Comparison of ENCODE assay signal across 21 cellular contexts in the genomic region with DNA sequence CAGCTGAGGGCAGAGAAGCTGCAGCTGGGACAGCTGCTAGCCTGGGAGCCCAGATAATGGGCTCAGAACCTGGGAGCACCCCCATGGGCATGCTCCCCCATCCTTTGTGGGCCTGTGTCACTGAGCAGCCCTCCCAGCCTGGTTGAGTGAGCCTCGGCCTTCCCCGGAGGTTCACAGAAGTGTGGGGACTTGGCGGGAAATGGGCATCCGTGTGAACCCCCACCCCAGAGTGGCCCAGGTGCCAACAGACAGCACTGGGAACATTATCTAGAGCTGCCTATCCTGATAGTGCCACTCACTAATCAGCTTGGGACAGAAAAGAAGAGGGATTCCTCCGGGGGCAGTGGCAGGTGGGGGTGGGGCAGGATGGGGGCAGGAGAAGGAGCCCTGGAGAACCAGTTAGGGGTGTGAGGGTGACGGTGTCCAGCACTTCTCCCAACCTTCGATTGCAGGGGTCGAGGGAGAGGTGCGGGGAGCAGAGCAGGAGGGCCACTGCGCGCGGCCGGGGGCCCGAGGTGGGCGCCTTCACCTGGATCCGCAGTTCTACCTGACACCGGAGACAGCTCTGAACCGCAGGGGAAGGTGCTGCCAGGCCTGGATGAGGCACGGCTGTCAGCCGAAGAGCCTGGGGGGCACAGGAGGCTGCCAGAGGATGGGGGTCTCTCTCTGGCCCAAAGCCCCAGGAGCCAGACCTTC. TPM values are rescaled to one million over a fixed set of nuclear protein-coding genes. Genes with fewer than 3 reads are reported as not detected.
DNase-seq lines count a peak whose midpoint lies in the region; ATAC-seq, FAIRE-seq and TF ChIP-seq lines count a peak whose summit lies in the region.
"Had no signal": no experiment of that assay in that cellular context is flagged by ENCODE, and none has a peak within 500 bp of the region (broad histone marks: within the 10 kb centered on the region; RNA-seq: fewer than 3 reads in every experiment).

No MANE protein-coding gene starts in this region.

- H3K56ac ChIP-seq in H1 (replicated peaks; ENCODE audit: insufficient read length, low read depth, low read length), result no peak overlapping the region

- TF ChIP-seq CTCF in brain (conservative IDR thresholded peaks at IDR 0.05), result no peak
- no peak for TF ChIP-seq CTCF in H1 (IDR thresholded peaks at IDR 0.05; ENCODE audit: control extremely low read depth in 1 of 3, insufficient read depth in 1 of 3, low read depth in 1 of 3, low read length in 3 of 3)

- H3K4me1 ChIP-seq in BLaER1 (peaks cover 46% of the 10 kb centered on the region), H1 (replicated peaks in 1 of 4; ENCODE audit: control insufficient read depth in 3 of 4, insufficient read depth in 4 of 4, low read length in 3 of 4) (peaks cover 0 to 13% (median 4%) of the 10 kb centered on the region in 4 experiments; a peak in 4 of 7 replicates), neuronal stem cell (ENCODE audit: control insufficient read depth in 2 of 2, insufficient read depth in 1 of 2, low read depth in 1 of 2, low read length in 2 of 2) (peaks cover 41 to 42% of the 10 kb centered on the region in 2 donors)
- H3K4me1 ChIP-seq: A549 had no signal

- WGBS in H1 (ENCODE audit: extremely low coverage in 1 of 2, insufficient coverage in 1 of 2, insufficient read length in 1 of 2, insufficient replicate concordance in 2 of 2, low coverage in 1 of 2, low lambda C conversion rate in 2 of 2, missing lambda C conversion rate in 1 of 2), 2 experiments, result 86% methylated on average over 19 of the region's 20 CpGs; no CpG with 5 or more reads in 1 of the 2 experiments
- no CpG with 5 or more reads among the region's 20 CpGs for WGBS in neuronal stem cell (ENCODE audit: extremely low coverage in 2 of 2, insufficient read length in 2 of 2, insufficient replicate concordance in 1 of 2), 2 donors

- TF ChIP-seq POLR2A in H1 (IDR thresholded peaks at IDR 0.05; ENCODE audit: control extremely low read depth in 1 of 2, low read depth in 2 of 2, low read length in 2 of 2), result no peak

- no peak overlapping the region for H3K4me3 ChIP-seq in BLaER1
- no peak overlapping the region for H3K4me3 ChIP-seq in H1 (ENCODE audit: extremely low read depth in 1 of 4, insufficient read depth in 2 of 4, low read depth in 3 of 4, low read length in 4 of 4)
- H3K4me3 ChIP-seq in neuronal stem cell (ENCODE audit: low read length in 2 of 2), result no peak overlapping the region
- H3K4me3 ChIP-seq: A549 had no signal

- H3K4me3 Mint-ChIP-seq in brain, result peak overlapping the region in 1 of 5 experiments; percentile 32
- H3K4me3 Mint-ChIP-seq in activated T-cell treated with anti-CD3 and anti-CD28 coated beads, Interleukin-2, amount 50 U/mL, for 4 hours, result no peak overlapping the region
- H3K4me3 Mint-ChIP-seq: CD14-positive monocyte; CD4-positive, alpha-beta memory T cell had no signal

- POLR2A ChIA-PET in H1 (lab: Charles Lee; ENCODE audit: partially characterized antibody), result interaction anchor here (1.5 kb wide), 2 partner anchors 8 to 78 kb away, joined by 3 to 4 read pairs; no protein-coding TSS in a partner anchor

- H2BK12ac ChIP-seq in H1 (ENCODE audit: low read depth, low read length) (no peak overlapping the region), neuronal stem cell (ENCODE audit: low read length) (peak overlapping the region; percentile 99)

- H4K5ac ChIP-seq in H1 (ENCODE audit: insufficient read length, low read depth, low read length), result no peak overlapping the region

- no peaks in the 10 kb centered on the region for H3K79me2 ChIP-seq in H1 (ENCODE audit: control insufficient read depth in 1 of 2, insufficient read depth in 2 of 2, low read length in 2 of 2)

- FAIRE-seq in H1 (lab: Jason Lieb, UNC), result no peak
- FAIRE-seq: A549, GM12892, GM19239, HTR-8/SVneo had no signal

- H3K36me3 ChIP-seq in BLaER1, result peaks cover 9% of the 10 kb centered on the region; the same call in 1 of the 2 replicates
- no peaks in the 10 kb centered on the region for H3K36me3 ChIP-seq in H1 (ENCODE audit: control insufficient read depth in 2 of 4, insufficient read depth in 4 of 4, low read length in 3 of 4)
- H3K36me3 ChIP-seq in neuronal stem cell (replicated peaks in 1 of 2; ENCODE audit: control insufficient read depth in 2 of 2, insufficient read depth in 2 of 2, low read length in 2 of 2), result no peaks in the 10 kb centered on the region

- H2AK5ac ChIP-seq in H1 (ENCODE audit: low read depth, low read length) (no peak overlapping the region), neuronal stem cell (ENCODE audit: low read depth, low read length) (peak overlapping the region; percentile 100)

- DNase-seq in H1 (ENCODE audit: low read depth in 1 of 2, low spot score in 2 of 2), result no peak
- DNase-seq in neuronal stem cell (ENCODE audit: low spot score), result no peak
- DNase-seq in amygdala (lab: John Stamatoyannopoulos, UW), result no peak
- no peak for DNase-seq in activated T-cell treated with anti-CD3 and anti-CD28 coated beads, Interleukin-2, amount 50 U/mL, for 4 hours
- DNase-seq: AML-193, DMS153, DMS79, GDM1, HCEC 1CT, IMR-90 had no signal

- no peak overlapping the region for H4K8ac ChIP-seq in H1 (ENCODE audit: extremely low read depth, insufficient read depth, low read length)
- peak overlapping the region; percentile 26 for H4K8ac ChIP-seq in neuronal stem cell (ENCODE audit: low read depth, low read length)

- no peak overlapping the region for H4K91ac ChIP-seq in H1 (replicated peaks; ENCODE audit: insufficient read length, low read length)
- peak overlapping the region; percentile 99 for H4K91ac ChIP-seq in neuronal stem cell (ENCODE audit: low read depth, low read length, poor library complexity)

- H3K79me1 ChIP-seq in H1 (ENCODE audit: low read depth, low read length), result no peaks in the 10 kb centered on the region
- H3K79me1 ChIP-seq in neuronal stem cell (ENCODE audit: low read depth, low read length), result no peaks in the 10 kb centered on the region

- no peak for TF ChIP-seq EP300 in H1 (IDR thresholded peaks at IDR 0.05; ENCODE audit: borderline replicate concordance in 1 of 2, low read depth in 2 of 2, low read length in 2 of 2)

- ATAC-seq in GM18517 (IDR thresholded peaks at IDR 0.05; ENCODE audit: unreplicated experiment), result no peak
- no peak for ATAC-seq in activated T-cell treated with anti-CD3 and anti-CD28 coated beads, Interleukin-2, amount 50 U/mL, for 4 hours
- ATAC-seq: A549 had no signal

- no peaks in the 10 kb centered on the region for H3K36me3 Mint-ChIP-seq in brain
- H3K36me3 Mint-ChIP-seq in activated T-cell treated with anti-CD3 and anti-CD28 coated beads, Interleukin-2, amount 50 U/mL, for 4 hours (ENCODE audit: insufficient read depth), result no peaks in the 10 kb centered on the region
- H3K36me3 Mint-ChIP-seq: CD14-positive monocyte; CD4-positive, alpha-beta memory T cell had no signal

- H3K27ac ChIP-seq in BLaER1, result peak overlapping the region; percentile 38; the same call in 1 of the 2 replicates
- H3K27ac ChIP-seq in H1 (ENCODE audit: low read depth, low read length), result no peak overlapping the region
- H3K27ac ChIP-seq in neuronal stem cell (replicated peaks; ENCODE audit: low read length), result no peak overlapping the region
- H3K27ac ChIP-seq: 22Rv1, A549 had no signal

- H3K9ac ChIP-seq in BLaER1 (no peak overlapping the region), H1 (replicated peaks in 1 of 4; ENCODE audit: extremely low read depth in 1 of 4, low read depth in 3 of 4, low read length in 3 of 4) (no peak overlapping the region), neuronal stem cell (ENCODE audit: low read depth, low read length, poor library complexity) (peak overlapping the region; percentile 67)

- H2AFZ ChIP-seq in H1 (ENCODE audit: low read length), result no peak overlapping the region
- H2AFZ ChIP-seq in neuronal stem cell (ENCODE audit: low read length), result no peak overlapping the region

- no peak overlapping the region for H3K4me2 ChIP-seq in BLaER1
- H3K4me2 ChIP-seq in H1 (ENCODE audit: insufficient read depth in 1 of 2, low read depth in 2 of 2, low read length in 2 of 2), result no peak overlapping the region
- no peak overlapping the region for H3K4me2 ChIP-seq in neuronal stem cell (ENCODE audit: insufficient read depth, low read length, poor library complexity, severe bottlenecking)
- H3K4me2 ChIP-seq: A549 had no signal

- H3K9me3 ChIP-seq in BLaER1 (no peaks in the 10 kb centered on the region), H1 (ENCODE audit: insufficient read depth in 2 of 2, low read depth in 1 of 2, low read length in 1 of 2) (no peaks in the 10 kb centered on the region), neuronal stem cell (replicated peaks in 1 of 2; ENCODE audit: control insufficient read depth in 2 of 2, insufficient read depth in 1 of 2, low read depth in 1 of 2, low read length in 2 of 2) (no peaks in the 10 kb centered on the region)
- H3K9me3 ChIP-seq: A549 had no signal

- H3K27me3 Mint-ChIP-seq in brain, result peaks cover 6% of the 10 kb centered on the region
- no peaks in the 10 kb centered on the region for H3K27me3 Mint-ChIP-seq in activated T-cell treated with anti-CD3 and anti-CD28 coated beads, Interleukin-2, amount 50 U/mL, for 4 hours (ENCODE audit: low read depth)

- H2BK15ac ChIP-seq in H1 (ENCODE audit: low read length) (no peak overlapping the region), neuronal stem cell (ENCODE audit: low read length) (peak overlapping the region; percentile 97)

- H3K23ac ChIP-seq in H1 (ENCODE audit: insufficient read length), result no peak overlapping the region
- peak overlapping the region; percentile 87 for H3K23ac ChIP-seq in neuronal stem cell (ENCODE audit: low read depth, low read length, poor library complexity)

- H2BK20ac ChIP-seq in H1 (ENCODE audit: low read length), result no peak overlapping the region

- peaks cover 91% of the 10 kb centered on the region for H3K4me1 Mint-ChIP-seq in brain
- peaks cover 2% of the 10 kb centered on the region for H3K4me1 Mint-ChIP-seq in activated T-cell treated with anti-CD3 and anti-CD28 coated beads, Interleukin-2, amount 50 U/mL, for 4 hours (ENCODE audit: low read depth)

- H2BK5ac ChIP-seq in H1 (ENCODE audit: low read depth, low read length), result no peak overlapping the region
- H2BK5ac ChIP-seq in neuronal stem cell (ENCODE audit: low read length), result peak overlapping the region; percentile 99

- no peak for TF ChIP-seq RAD21 in H1 (IDR thresholded peaks at IDR 0.05 in 1 of 2, conservative IDR thresholded peaks at IDR 0.05 in 1 of 2; ENCODE audit: low read depth in 2 of 2, low read length in 2 of 2)

- H3K14ac ChIP-seq in H1 (ENCODE audit: insufficient read length), result no peak overlapping the region
- H3K14ac ChIP-seq in neuronal stem cell (ENCODE audit: low read length), result peak overlapping the region; percentile 51

- H3K4ac ChIP-seq in H1 (replicated peaks; ENCODE audit: insufficient read length, low read depth, low read length) (no peak overlapping the region), neuronal stem cell (ENCODE audit: low read length) (peak overlapping the region; percentile 91)

- H4K20me1 ChIP-seq in BLaER1 (peaks cover 99% of the 10 kb centered on the region), H1 (replicated peaks in 1 of 2; ENCODE audit: control insufficient read depth in 1 of 2, insufficient read depth in 2 of 2, low read length in 2 of 2) (peaks cover 8 to 16% of the 10 kb centered on the region in 2 experiments)

- H3K23me2 ChIP-seq in H1 (ENCODE audit: low read depth, low read length), result no peaks in the 10 kb centered on the region

- no peak overlapping the region for H3K18ac ChIP-seq in H1 (ENCODE audit: extremely low read depth, low read length)
- H3K18ac ChIP-seq in neuronal stem cell (ENCODE audit: low read length), result peak overlapping the region; percentile 96

- CTCF ChIA-PET in H1 (lab: Charles Lee; ENCODE audit: partially characterized antibody), result interaction anchor here (0.7 to 1.6 kb wide), 8 partner anchors 13 to 81 kb away, joined by 3 to 5 read pairs (median 4); no protein-coding TSS in a partner anchor

- H2BK120ac ChIP-seq in H1 (replicated peaks; ENCODE audit: low read depth, low read length), result no peak overlapping the region
- peak overlapping the region; percentile 95 for H2BK120ac ChIP-seq in neuronal stem cell (ENCODE audit: low read depth, low read length)

- peak overlapping the region; percentile 53 to 83 (median 75) for H3K27ac Mint-ChIP-seq in brain
- H3K27ac Mint-ChIP-seq: CD4-positive, alpha-beta memory T cell had no signal

- H3K9me3 Mint-ChIP-seq in brain, result peaks cover 0 to 2% (median 0%) of the 10 kb centered on the region in 5 experiments
- H3K9me3 Mint-ChIP-seq in activated T-cell treated with anti-CD3 and anti-CD28 coated beads, Interleukin-2, amount 50 U/mL, for 4 hours, result no peaks in the 10 kb centered on the region
- H3K9me3 Mint-ChIP-seq: CD14-positive monocyte; CD4-positive, alpha-beta memory T cell had no signal

- H3K27me3 ChIP-seq in BLaER1 (no peaks in the 10 kb centered on the region), H1 (replicated peaks in 1 of 4; ENCODE audit: control insufficient read depth in 3 of 4, extremely low read depth in 1 of 4, insufficient read depth in 3 of 4, low read length in 3 of 4) (peaks cover 2 to 64% (median 39%) of the 10 kb centered on the region in 4 experiments), neuronal stem cell (ENCODE audit: control insufficient read depth in 3 of 3, insufficient read depth in 3 of 3, low read depth in 1 of 3, low read length in 3 of 3) (no peaks in the 10 kb centered on the region)

RNA-seq across cellular contexts. Expression of a gene that starts 33.1 kb away (rescaled TPM):
- polyA plus RNA-seq in brain (ENCODE audit: insufficient read depth, low read depth, low replicate concordance), result 27.0 TPM
- total RNA-seq in H1 (2021; fragmentation: NEBNext Ultra II Directional; extraction: Animal tissue kit (Norgen Biotek cat#: 25700)), result 0.28 and 0.42 TPM in 2 replicates
- polyA plus RNA-seq in H1 (2011; rRNA removed), result 0.14 and 0.20 TPM in 2 replicates
- 0.10 TPM for polyA plus RNA-seq in H1 (2011; cell fraction: cytosol; rRNA removed)
- 0.19 TPM for polyA plus RNA-seq in H1 (2011; cell fraction: nucleus; rRNA removed)
- polyA plus RNA-seq in H1 (2012, experiment 1 of 2), result 0.30 to 0.89 TPM (median 0.74 TPM) in 4 replicates
- polyA plus RNA-seq in H1 (2012, experiment 2 of 2), result 0.17 TPM
- polyA plus RNA-seq in H1 (2013, experiment 1 of 2), result 0.61 TPM
- 0.59 TPM for polyA plus RNA-seq in H1 (2013, experiment 2 of 2)
- 0.16 and 0.20 TPM in 2 replicates for polyA minus RNA-seq in H1 (2011; rRNA and poly(A)+ RNA removed)
- 0.29 TPM for polyA minus RNA-seq in H1 (2011; cell fraction: cytosol; rRNA and poly(A)+ RNA removed)
- polyA minus RNA-seq in H1 (2011; cell fraction: nucleus; rRNA and poly(A)+ RNA removed), result not detected
- 0.88 TPM for polyA plus RNA-seq in neuronal stem cell (2013, experiment 1 of 2)
- polyA plus RNA-seq in neuronal stem cell (2013, experiment 2 of 2), result 0.94 TPM
- not detected for total RNA-seq in activated T-cell treated with anti-CD3 and anti-CD28 coated beads, Interleukin-2, amount 50 U/mL, for 4 hours
- total RNA-seq: CD4-positive, alpha-beta memory T cell; Daoy had no signal
- polyA plus RNA-seq: CD14-positive monocyte; CD4-positive, alpha-beta memory T cell had no signal
